In genomic region chr10:104274762-104275721, GRCh38 we compare ENCODE assay signal across 1 cellular context.
TF ChIP-seq lines count a peak whose summit lies in the region.

No MANE protein-coding gene starts in this region.

TF ChIP-seq in HepG2, 621 proteins besides CTCF, POLR2A, EP300 and RAD21 (continued from another document and continues in another):
- no peak for TF ChIP-seq DMTF1 (CRISPR knock-in tag; IDR thresholded peaks at IDR 0.05)
- TF ChIP-seq MAFG (CRISPR knock-in tag; IDR thresholded peaks at IDR 0.05), result no peak
- TF ChIP-seq RFX3 (CRISPR knock-in tag; IDR thresholded peaks at IDR 0.05), result no peak
- TF ChIP-seq ARNT (IDR thresholded peaks at IDR 0.05), result no peak
- TF ChIP-seq FLYWCH1 (CRISPR knock-in tag; IDR thresholded peaks at IDR 0.05), result no peak
- no peak for TF ChIP-seq MAFK (conservative IDR thresholded peaks at IDR 0.05 in 1 of 2, IDR thresholded peaks at IDR 0.05 in 1 of 2; ENCODE audit: low read length in 2 of 2)
- no peak for TF ChIP-seq ZMYM2 (CRISPR knock-in tag; IDR thresholded peaks at IDR 0.05)
- TF ChIP-seq MLLT10 (CRISPR knock-in tag; IDR thresholded peaks at IDR 0.05), result no peak
- TF ChIP-seq ZNF790 (CRISPR knock-in tag; IDR thresholded peaks at IDR 0.05; ENCODE audit: borderline replicate concordance), result no peak
- TF ChIP-seq KAT8 (CRISPR knock-in tag; IDR thresholded peaks at IDR 0.05), result no peak
- TF ChIP-seq, protein P1, sequence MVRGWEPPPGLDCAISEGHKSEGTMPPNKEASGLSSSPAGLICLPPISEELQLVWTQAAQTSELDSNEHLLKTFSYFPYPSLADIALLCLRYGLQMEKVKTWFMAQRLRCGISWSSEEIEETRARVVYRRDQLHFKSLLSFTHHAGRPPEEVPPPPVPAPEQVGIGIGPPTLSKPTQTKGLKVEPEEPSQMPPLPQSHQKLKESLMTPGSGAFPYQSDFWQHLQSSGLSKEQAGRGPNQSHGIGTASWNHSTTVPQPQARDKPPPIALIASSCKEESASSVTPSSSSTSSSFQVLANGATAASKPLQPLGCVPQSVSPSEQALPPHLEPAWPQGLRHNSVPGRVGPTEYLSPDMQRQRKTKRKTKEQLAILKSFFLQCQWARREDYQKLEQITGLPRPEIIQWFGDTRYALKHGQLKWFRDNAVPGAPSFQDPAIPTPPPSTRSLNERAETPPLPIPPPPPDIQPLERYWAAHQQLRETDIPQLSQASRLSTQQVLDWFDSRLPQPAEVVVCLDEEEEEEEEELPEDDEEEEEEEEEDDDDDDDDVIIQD (CRISPR knock-in tag; IDR thresholded peaks at IDR 0.05; ENCODE audit: low read depth), result no peak
- TF ChIP-seq ZNF430 (CRISPR knock-in tag; IDR thresholded peaks at IDR 0.05), result no peak
- TF ChIP-seq FUBP1 (CRISPR knock-in tag; IDR thresholded peaks at IDR 0.05; ENCODE audit: borderline replicate concordance), result no peak
- no peak for TF ChIP-seq ZBTB3 (CRISPR knock-in tag; IDR thresholded peaks at IDR 0.05; ENCODE audit: borderline replicate concordance, low read depth)
- no peak; the same call in 1 of the 2 replicates for TF ChIP-seq THRA (CRISPR knock-in tag; IDR thresholded peaks at IDR 0.05; ENCODE audit: borderline replicate concordance)
- peak; percentile 43 for TF ChIP-seq TEAD3 (CRISPR knock-in tag; optimal IDR thresholded peaks at IDR 0.05; ENCODE audit: borderline replicate concordance)
- TF ChIP-seq ETV5 (CRISPR knock-in tag; IDR thresholded peaks at IDR 0.05; ENCODE audit: borderline replicate concordance), result no peak
- TF ChIP-seq ZNF543 (CRISPR knock-in tag; IDR thresholded peaks at IDR 0.05), result no peak
- no peak for TF ChIP-seq ZNF34 (CRISPR knock-in tag; IDR thresholded peaks at IDR 0.05; ENCODE audit: borderline replicate concordance)
- no peak for TF ChIP-seq SIX4 (CRISPR knock-in tag; IDR thresholded peaks at IDR 0.05)
- TF ChIP-seq KDM5A (IDR thresholded peaks at IDR 0.05; ENCODE audit: borderline replicate concordance, low read length), result no peak
- TF ChIP-seq, protein P2, sequence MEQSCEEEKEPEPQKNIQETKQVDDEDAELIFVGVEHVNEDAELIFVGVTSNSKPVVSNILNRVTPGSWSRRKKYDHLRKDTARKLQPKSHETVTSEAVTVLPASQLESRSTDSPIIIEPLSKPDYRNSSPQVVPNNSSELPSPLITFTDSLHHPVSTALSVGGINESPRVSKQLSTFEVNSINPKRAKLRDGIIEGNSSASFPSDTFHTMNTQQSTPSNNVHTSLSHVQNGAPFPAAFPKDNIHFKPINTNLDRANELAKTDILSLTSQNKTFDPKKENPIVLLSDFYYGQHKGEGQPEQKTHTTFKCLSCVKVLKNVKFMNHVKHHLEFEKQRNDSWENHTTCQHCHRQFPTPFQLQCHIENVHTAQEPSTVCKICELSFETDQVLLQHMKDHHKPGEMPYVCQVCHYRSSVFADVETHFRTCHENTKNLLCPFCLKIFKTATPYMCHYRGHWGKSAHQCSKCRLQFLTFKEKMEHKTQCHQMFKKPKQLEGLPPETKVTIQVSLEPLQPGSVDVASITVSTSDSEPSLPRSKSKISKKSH (CRISPR knock-in tag; IDR thresholded peaks at IDR 0.05; ENCODE audit: borderline replicate concordance), result no peak
- TF ChIP-seq NPAS2 (CRISPR knock-in tag; IDR thresholded peaks at IDR 0.05; ENCODE audit: borderline replicate concordance), result no peak
- no peak for TF ChIP-seq FOXK2 (IDR thresholded peaks at IDR 0.05)
- no peak for TF ChIP-seq MXI1 (IDR thresholded peaks at IDR 0.05; ENCODE audit: borderline replicate concordance, low read depth, low read length)
- TF ChIP-seq MZF1 (CRISPR knock-in tag; IDR thresholded peaks at IDR 0.05; ENCODE audit: borderline replicate concordance), result no peak
- no peak for TF ChIP-seq ZBTB43 (CRISPR knock-in tag; conservative IDR thresholded peaks at IDR 0.05)
- TF ChIP-seq, protein P3, sequence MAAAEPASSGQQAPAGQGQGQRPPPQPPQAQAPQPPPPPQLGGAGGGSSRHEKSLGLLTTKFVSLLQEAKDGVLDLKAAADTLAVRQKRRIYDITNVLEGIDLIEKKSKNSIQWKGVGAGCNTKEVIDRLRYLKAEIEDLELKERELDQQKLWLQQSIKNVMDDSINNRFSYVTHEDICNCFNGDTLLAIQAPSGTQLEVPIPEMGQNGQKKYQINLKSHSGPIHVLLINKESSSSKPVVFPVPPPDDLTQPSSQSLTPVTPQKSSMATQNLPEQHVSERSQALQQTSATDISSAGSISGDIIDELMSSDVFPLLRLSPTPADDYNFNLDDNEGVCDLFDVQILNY (CRISPR knock-in tag; conservative IDR thresholded peaks at IDR 0.05), result no peak
- TF ChIP-seq ZNF496 (CRISPR knock-in tag; IDR thresholded peaks at IDR 0.05; ENCODE audit: insufficient replicate concordance), result no peak
- TF ChIP-seq ZNF550 (CRISPR knock-in tag; IDR thresholded peaks at IDR 0.05; ENCODE audit: borderline replicate concordance), result no peak
- TF ChIP-seq MTF1 (CRISPR knock-in tag; IDR thresholded peaks at IDR 0.05), result no peak
- no peak for TF ChIP-seq ZNF775 (CRISPR knock-in tag; IDR thresholded peaks at IDR 0.05; ENCODE audit: borderline replicate concordance)
- TF ChIP-seq ZNF296 (CRISPR knock-in tag; conservative IDR thresholded peaks at IDR 0.05), result no peak
- TF ChIP-seq ZNF510 (CRISPR knock-in tag; IDR thresholded peaks at IDR 0.05; ENCODE audit: low read depth), result no peak
- TF ChIP-seq ZNF350 (CRISPR knock-in tag; IDR thresholded peaks at IDR 0.05; ENCODE audit: borderline replicate concordance, low read depth), result peak; percentile 72; the same call in 1 of the 2 replicates
- TF ChIP-seq ZNF235 (CRISPR knock-in tag; IDR thresholded peaks at IDR 0.05; ENCODE audit: borderline replicate concordance), result peak; percentile 78; the same call in 1 of the 2 replicates
- no peak for TF ChIP-seq ZNF44 (CRISPR knock-in tag; IDR thresholded peaks at IDR 0.05)
- TF ChIP-seq, protein P4, sequence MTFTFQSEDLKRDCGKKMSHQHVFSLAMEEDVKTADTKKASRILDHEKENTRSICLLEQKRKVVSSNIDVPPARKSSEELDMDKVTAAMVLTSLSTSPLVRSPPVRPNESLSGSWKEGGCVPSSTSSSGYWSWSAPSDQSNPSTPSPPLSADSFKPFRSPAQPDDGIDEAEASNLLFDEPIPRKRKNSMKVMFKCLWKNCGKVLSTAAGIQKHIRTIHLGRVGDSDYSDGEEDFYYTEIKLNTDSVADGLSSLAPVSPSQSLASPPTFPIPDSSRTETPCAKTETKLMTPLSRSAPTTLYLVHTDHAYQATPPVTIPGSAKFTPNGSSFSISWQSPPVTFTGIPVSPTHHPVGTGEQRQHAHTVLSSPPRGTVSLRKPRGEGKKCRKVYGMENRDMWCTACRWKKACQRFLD (CRISPR knock-in tag; IDR thresholded peaks at IDR 0.05; ENCODE audit: borderline replicate concordance), result no peak
- no peak for TF ChIP-seq ADNP (CRISPR knock-in tag; IDR thresholded peaks at IDR 0.05)
- TF ChIP-seq STAT5B (CRISPR knock-in tag; IDR thresholded peaks at IDR 0.05), result no peak
- TF ChIP-seq ZSCAN5A (CRISPR knock-in tag; IDR thresholded peaks at IDR 0.05; ENCODE audit: borderline replicate concordance), result no peak
- TF ChIP-seq, protein P5, sequence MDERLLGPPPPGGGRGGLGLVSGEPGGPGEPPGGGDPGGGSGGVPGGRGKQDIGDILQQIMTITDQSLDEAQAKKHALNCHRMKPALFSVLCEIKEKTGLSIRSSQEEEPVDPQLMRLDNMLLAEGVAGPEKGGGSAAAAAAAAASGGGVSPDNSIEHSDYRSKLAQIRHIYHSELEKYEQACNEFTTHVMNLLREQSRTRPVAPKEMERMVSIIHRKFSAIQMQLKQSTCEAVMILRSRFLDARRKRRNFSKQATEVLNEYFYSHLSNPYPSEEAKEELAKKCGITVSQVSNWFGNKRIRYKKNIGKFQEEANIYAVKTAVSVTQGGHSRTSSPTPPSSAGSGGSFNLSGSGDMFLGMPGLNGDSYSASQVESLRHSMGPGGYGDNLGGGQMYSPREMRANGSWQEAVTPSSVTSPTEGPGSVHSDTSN (CRISPR knock-in tag; IDR thresholded peaks at IDR 0.05), result no peak
- no peak for TF ChIP-seq DDIT3 (CRISPR knock-in tag; IDR thresholded peaks at IDR 0.05)
- TF ChIP-seq ZFP36 (IDR thresholded peaks at IDR 0.05; ENCODE audit: borderline replicate concordance, low read depth, low read length, partially characterized antibody), result no peak
- TF ChIP-seq SMAD3 (CRISPR knock-in tag; IDR thresholded peaks at IDR 0.05), result no peak
- peak; percentile 35 for TF ChIP-seq MED8 (CRISPR knock-in tag; IDR thresholded peaks at IDR 0.05; ENCODE audit: insufficient replicate concordance)
- no peak for TF ChIP-seq SNAPC2 (CRISPR knock-in tag; IDR thresholded peaks at IDR 0.05)
- TF ChIP-seq, protein P6, sequence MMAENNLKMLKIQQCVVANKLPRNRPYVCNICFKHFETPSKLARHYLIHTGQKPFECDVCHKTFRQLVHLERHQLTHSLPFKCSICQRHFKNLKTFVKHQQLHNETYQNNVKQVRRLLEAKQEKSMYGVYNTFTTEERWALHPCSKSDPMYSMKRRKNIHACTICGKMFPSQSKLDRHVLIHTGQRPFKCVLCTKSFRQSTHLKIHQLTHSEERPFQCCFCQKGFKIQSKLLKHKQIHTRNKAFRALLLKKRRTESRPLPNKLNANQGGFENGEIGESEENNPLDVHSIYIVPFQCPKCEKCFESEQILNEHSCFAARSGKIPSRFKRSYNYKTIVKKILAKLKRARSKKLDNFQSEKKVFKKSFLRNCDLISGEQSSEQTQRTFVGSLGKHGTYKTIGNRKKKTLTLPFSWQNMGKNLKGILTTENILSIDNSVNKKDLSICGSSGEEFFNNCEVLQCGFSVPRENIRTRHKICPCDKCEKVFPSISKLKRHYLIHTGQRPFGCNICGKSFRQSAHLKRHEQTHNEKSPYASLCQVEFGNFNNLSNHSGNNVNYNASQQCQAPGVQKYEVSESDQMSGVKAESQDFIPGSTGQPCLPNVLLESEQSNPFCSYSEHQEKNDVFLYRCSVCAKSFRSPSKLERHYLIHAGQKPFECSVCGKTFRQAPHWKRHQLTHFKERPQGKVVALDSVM (CRISPR knock-in tag; IDR thresholded peaks at IDR 0.05), result no peak
- TF ChIP-seq ZSCAN12 (CRISPR knock-in tag; IDR thresholded peaks at IDR 0.05), result no peak
- no peak for TF ChIP-seq MIER3 (CRISPR knock-in tag; IDR thresholded peaks at IDR 0.05; ENCODE audit: borderline replicate concordance)
